24 cellular contexts compared by ENCODE assay signal in the genomic region with DNA sequence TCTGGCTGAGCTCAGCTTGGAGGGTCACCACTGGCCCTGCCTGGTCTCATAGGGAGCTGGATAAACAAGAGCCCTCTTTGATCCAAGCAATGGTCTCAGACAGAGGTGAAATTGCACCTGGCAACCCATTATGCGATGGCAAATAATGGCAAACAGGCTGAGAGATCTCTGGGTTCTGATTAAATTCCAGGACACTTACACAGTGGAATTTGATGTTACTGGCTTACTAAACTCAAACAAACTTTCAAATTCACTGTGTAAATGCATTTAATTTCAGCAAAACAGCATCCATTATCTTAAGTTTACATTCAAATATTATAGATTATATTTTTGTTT. TPM values are rescaled to one million over a fixed set of nuclear protein-coding genes. Genes with fewer than 3 reads are reported as not detected.
DNase-seq lines count a peak whose midpoint lies in the region; ATAC-seq, FAIRE-seq and TF ChIP-seq lines count a peak whose summit lies in the region.
"Had no signal": no experiment of that assay in that cellular context is flagged by ENCODE, and none has a peak within 500 bp of the region (broad histone marks: within the 10 kb centered on the region; RNA-seq: fewer than 3 reads in every experiment).

No MANE protein-coding gene starts in this region.

- H3K27ac ChIP-seq in ACC112 (ENCODE audit: low read depth, low read length), result peak overlapping the region; percentile 46
- 0 out of 2 replicates have a peak overlapping the region, but pooled peaks have one; percentile 2 for H3K27ac ChIP-seq in GM23248
- H3K27ac ChIP-seq in SJSA1, result peak overlapping the region; percentile 86
- peak overlapping the region; percentile 100 for H3K27ac ChIP-seq in keratinocyte (ENCODE audit: control insufficient read depth, insufficient read depth, low read length)
- H3K27ac ChIP-seq in vagina, result no peak overlapping the region
- H3K27ac ChIP-seq: uterus had no signal

- peaks cover 35% of the 10 kb centered on the region for H3K4me1 Mint-ChIP-seq in activated CD8-positive, alpha-beta memory T cell treated with anti-CD3 and anti-CD28 coated beads, Interleukin-2, amount 10 ng/mL, durations not matched to agents 7 days and 5 days

- H4K20me1 ChIP-seq in GM23248 (ENCODE audit: insufficient read depth), result no peaks in the 10 kb centered on the region
- H4K20me1 ChIP-seq in keratinocyte (ENCODE audit: control insufficient read depth, extremely low read depth, insufficient read depth, low read length), result no peaks in the 10 kb centered on the region

- 73 to 86% methylated on average over 1 of the region's 1 CpG for WGBS in GM23248 (ENCODE audit: low coverage in 1 of 2, low lambda C conversion rate in 2 of 2, missing lambda C conversion rate in 2 of 2), 2 experiments

- H3K9me3 ChIP-seq in GM23248 (ENCODE audit: low read depth) (no peaks in the 10 kb centered on the region), SJSA1 (replicated peaks) (no peaks in the 10 kb centered on the region), keratinocyte (ENCODE audit: control insufficient read depth, low read depth, low read length) (no peaks in the 10 kb centered on the region), vagina (no peaks in the 10 kb centered on the region)
- H3K9me3 ChIP-seq: uterus had no signal

- no peaks in the 10 kb centered on the region for H3K27me3 Mint-ChIP-seq in activated CD8-positive, alpha-beta memory T cell treated with anti-CD3 and anti-CD28 coated beads, Interleukin-2, amount 10 ng/mL, durations not matched to agents 7 days and 5 days
- H3K27me3 Mint-ChIP-seq: naive thymus-derived CD8-positive, alpha-beta T cell had no signal

- no peak for FAIRE-seq in keratinocyte (lab: Jason Lieb, UNC)
- FAIRE-seq: GM12878 had no signal

- no peaks in the 10 kb centered on the region for H3K9me1 ChIP-seq in keratinocyte (ENCODE audit: control insufficient read depth, extremely low read depth, insufficient read depth, low read length)

- TF ChIP-seq POLR2A in vagina (IDR thresholded peaks at IDR 0.05), result no peak

- DNase-seq in GM23248, result peak; percentile 29
- DNase-seq in SJSA1 (ENCODE audit: low read depth in 1 of 2, low spot score in 2 of 2), result no peak
- DNase-seq in keratinocyte (ENCODE audit: low read depth, low spot score), result no peak
- no peak for DNase-seq in left colon
- DNase-seq in vagina (ENCODE audit: extremely low spot score in 2 of 2), result no peak
- no peak for DNase-seq in activated CD8-positive, alpha-beta memory T cell treated with anti-CD3 and anti-CD28 coated beads, Interleukin-2, amount 10 ng/mL, durations not matched to agents 7 days and 5 days
- DNase-seq: activated T-cell treated with anti-CD3 and anti-CD28 coated beads, Interleukin-2, amount 50 U/mL, for 48 hours; brain microvascular endothelial cell; Calu3; foreskin melanocyte; midbrain; naive thymus-derived CD8-positive, alpha-beta T cell; NCI-H1092; NCI-H187 treated with DMSO at 0.1 percent for 48 hours; NCI-H524 treated with DMSO at 0.1 percent for 48 hours; occipital lobe; RPMI8226; stimulated activated naive CD4-positive, alpha-beta T cell treated with Interleukin-2 at 50 U/mL for 16 hours; uterus had no signal

- CTCF ChIA-PET in activated CD8-positive, alpha-beta memory T cell treated with anti-CD3 and anti-CD28 coated beads, Interleukin-2, amount 10 ng/mL, durations not matched to agents 7 days and 5 days (lab: Charles Lee), result interaction anchor here (1.1 to 3.7 kb wide), 4 partner anchors 15 to 320 kb away, joined by 3 to 8 read pairs (median 4); no protein-coding TSS in a partner anchor

- H3K4me2 ChIP-seq in GM23248 (ENCODE audit: unreplicated experiment) (peak overlapping the region; percentile 50), keratinocyte (ENCODE audit: control insufficient read depth, extremely low read depth, insufficient read depth, low read depth, low read length) (peak overlapping the region; percentile 85)

- ATAC-seq in left colon, result no peak
- no peak for ATAC-seq in activated CD8-positive, alpha-beta memory T cell treated with anti-CD3 and anti-CD28 coated beads, Interleukin-2, amount 10 ng/mL, durations not matched to agents 7 days and 5 days
- ATAC-seq in GM18502 (IDR thresholded peaks at IDR 0.05; ENCODE audit: poor library complexity, unreplicated experiment), result no peak
- ATAC-seq: GM12878 had no signal

- H3K79me2 ChIP-seq in ACC112 (ENCODE audit: control insufficient read depth, insufficient read depth, low read length, unreplicated experiment) (no peaks in the 10 kb centered on the region), GM23248 (ENCODE audit: insufficient read depth) (no peaks in the 10 kb centered on the region), keratinocyte (ENCODE audit: control insufficient read depth, insufficient read depth, low read length) (peaks cover 2% of the 10 kb centered on the region)

- H3K4me3 Mint-ChIP-seq in activated CD8-positive, alpha-beta memory T cell treated with anti-CD3 and anti-CD28 coated beads, Interleukin-2, amount 10 ng/mL, durations not matched to agents 7 days and 5 days, result no peak overlapping the region
- H3K4me3 Mint-ChIP-seq: CD14-positive monocyte; T-helper 2 cell treated with Interferon-gamma antibody and Interleukin-4, amounts not matched to agents 5 μg/mL and 100 μg/mL, for 36 hours had no signal

- TF ChIP-seq CTCF in keratinocyte (optimal IDR thresholded peaks at IDR 0.05 in 1 of 3, IDR thresholded peaks at IDR 0.05 in 1 of 3, conservative IDR thresholded peaks at IDR 0.05 in 1 of 3; ENCODE audit: extremely low read depth in 1 of 3, insufficient read depth in 2 of 3, low read length in 3 of 3) (no peak), vagina (IDR thresholded peaks at IDR 0.05) (no peak)

- no peak overlapping the region for H2AFZ ChIP-seq in ACC112 (ENCODE audit: low read length, unreplicated experiment)
- no peak overlapping the region for H2AFZ ChIP-seq in GM23248
- H2AFZ ChIP-seq in keratinocyte (ENCODE audit: control insufficient read depth, low read length), result no peak overlapping the region

- no peaks in the 10 kb centered on the region for H3K36me3 ChIP-seq in ACC112 (ENCODE audit: insufficient read depth, low read length)
- no peaks in the 10 kb centered on the region for H3K36me3 ChIP-seq in GM23248 (ENCODE audit: low read depth)
- H3K36me3 ChIP-seq in SJSA1, result no peaks in the 10 kb centered on the region
- no peaks in the 10 kb centered on the region for H3K36me3 ChIP-seq in keratinocyte (ENCODE audit: control insufficient read depth in 2 of 2, extremely low read depth in 1 of 2, insufficient read depth in 2 of 2, low read length in 2 of 2)
- no peaks in the 10 kb centered on the region for H3K36me3 ChIP-seq in vagina
- H3K36me3 ChIP-seq: brain microvascular endothelial cell, uterus had no signal

- H3K4me1 ChIP-seq in ACC112 (ENCODE audit: control insufficient read depth, insufficient read depth, low read length, unreplicated experiment) (peaks cover 88% of the 10 kb centered on the region), GM23248 (ENCODE audit: insufficient read depth) (peaks cover 83% of the 10 kb centered on the region), SJSA1 (replicated peaks) (peaks cover 59% of the 10 kb centered on the region), keratinocyte (ENCODE audit: control insufficient read depth, extremely low read depth, insufficient read depth, low read length) (peaks cover 82% of the 10 kb centered on the region), vagina (peaks cover 41% of the 10 kb centered on the region)
- H3K4me1 ChIP-seq: uterus had no signal

- H3K9me2 ChIP-seq in GM23248 (ENCODE audit: insufficient read depth), result no peaks in the 10 kb centered on the region

- H3K27ac Mint-ChIP-seq in activated CD8-positive, alpha-beta memory T cell treated with anti-CD3 and anti-CD28 coated beads, Interleukin-2, amount 10 ng/mL, durations not matched to agents 7 days and 5 days, result no peak overlapping the region
- H3K27ac Mint-ChIP-seq: CD14-positive monocyte; naive thymus-derived CD8-positive, alpha-beta T cell had no signal

- H3K36me3 Mint-ChIP-seq in activated CD8-positive, alpha-beta memory T cell treated with anti-CD3 and anti-CD28 coated beads, Interleukin-2, amount 10 ng/mL, durations not matched to agents 7 days and 5 days, result peaks cover 1% of the 10 kb centered on the region
- H3K36me3 Mint-ChIP-seq: CD14-positive monocyte; naive thymus-derived CD8-positive, alpha-beta T cell had no signal

- H3K9ac ChIP-seq in GM23248 (no peak overlapping the region), keratinocyte (ENCODE audit: control insufficient read depth, extremely low read depth, insufficient read depth, low read length) (peak overlapping the region; percentile 88)

- H3K27me3 ChIP-seq in ACC112 (ENCODE audit: insufficient read depth, low read length) (no peaks in the 10 kb centered on the region), GM23248 (replicated peaks; ENCODE audit: insufficient read depth) (no peaks in the 10 kb centered on the region), SJSA1 (replicated peaks) (no peaks in the 10 kb centered on the region), keratinocyte (ENCODE audit: control insufficient read depth, extremely low read depth, insufficient read depth, low read length) (no peaks in the 10 kb centered on the region), vagina (no peaks in the 10 kb centered on the region)
- H3K27me3 ChIP-seq: brain microvascular endothelial cell, uterus had no signal

- in situ Hi-C loops in GM23248 (cut with MboI), result no loop called here

- H3K4me3 ChIP-seq in ACC112 (ENCODE audit: low read depth, low read length) (no peak overlapping the region), GM23248 (no peak overlapping the region), SJSA1 (no peak overlapping the region), keratinocyte (ENCODE audit: control insufficient read depth in 2 of 3, extremely low read depth in 1 of 3, insufficient read depth in 2 of 3, low read depth in 1 of 3, low read length in 3 of 3) (peak overlapping the region; percentile 2 to 43 (median 16)), vagina (no peak overlapping the region)
- H3K4me3 ChIP-seq: GM12878, uterus had no signal

- intact Hi-C loops in left colon (cut with DNase I, micrococcal nuclease) (no loop called here), vagina (cut with DNase I) (no loop called here)

- no peaks in the 10 kb centered on the region for H3K9me3 Mint-ChIP-seq in activated CD8-positive, alpha-beta memory T cell treated with anti-CD3 and anti-CD28 coated beads, Interleukin-2, amount 10 ng/mL, durations not matched to agents 7 days and 5 days (ENCODE audit: low read depth)
- H3K9me3 Mint-ChIP-seq: CD14-positive monocyte; naive thymus-derived CD8-positive, alpha-beta T cell; T-helper 2 cell treated with Interferon-gamma antibody and Interleukin-4, amounts not matched to agents 5 μg/mL and 100 μg/mL, for 36 hours had no signal

- H3F3A ChIP-seq in GM23248 (ENCODE audit: insufficient read depth), result peaks cover 75% of the 10 kb centered on the region

- dilution Hi-C loops in keratinocyte (cut with MboI; ENCODE audit: extremely low pct_ligation_motif_present, low sequenced_read_pairs), result no loop called here

RNA-seq across cellular contexts. Expression of a gene that starts 19.5 kb away (rescaled TPM):
- total RNA-seq in GM23248 (2014; rRNA removed; shearing (Covaris generic)), result 1.5 and 3.2 TPM in 2 replicates
- polyA plus RNA-seq in GM23248 (2016; fragmentation: Nextera tagmentation; extraction: Ambion mirVana) (1.9 and 2.2 TPM in 2 replicates), keratinocyte (1.6 to 3.3 TPM (median 2.0 TPM) in 3 replicates)
- total RNA-seq in SJSA1 (2014; rRNA removed; shearing (Covaris generic)), result 0.89 and 8.2 TPM in 2 replicates
- 0.40 TPM for polyA plus RNA-seq in keratinocyte (2011; ENCODE audit: low read depth)
- polyA plus RNA-seq in keratinocyte (2011; cell fraction: cytosol; rRNA removed), result 1.8 and 3.0 TPM in 2 replicates
- 3.0 and 3.1 TPM in 2 replicates for polyA plus RNA-seq in keratinocyte (2011; cell fraction: nucleus; rRNA removed)
- 0.80 and 0.92 TPM in 2 replicates for polyA plus RNA-seq in keratinocyte (2012; ENCODE audit: low replicate concordance)
- polyA minus RNA-seq in keratinocyte, result 0.16 to 2.2 TPM (median 1.7 TPM) in 3 replicates
- not detected for polyA minus RNA-seq in keratinocyte (2011; cell fraction: cytosol; rRNA and poly(A)+ RNA removed)
- 1.3 and 2.7 TPM in 2 replicates for polyA minus RNA-seq in keratinocyte (2011; cell fraction: nucleus; rRNA and poly(A)+ RNA removed)
- total RNA-seq in left colon (1 to 10 TPM; 1.7 to 2.3 TPM), vagina (9.1 TPM)
- 100 to 1,000 TPM; 101 to 109 TPM for total RNA-seq in activated CD8-positive, alpha-beta memory T cell treated with anti-CD3 and anti-CD28 coated beads, Interleukin-2, amount 10 ng/mL, durations not matched to agents 7 days and 5 days

Comparison
In these comparisons a context has a peak if more than half of its experiments do, and no peak if none do; other contexts are left out.
1. H3K4me3 ChIP-seq: peak in keratinocyte (3 of 3); none in ACC112 (single experiment), GM23248 (single experiment), SJSA1 (single experiment) and vagina (0 of 2).
2. RNA of a gene that starts 19.5 kb away (total RNA-seq): 101 to 109 TPM in activated CD8-positive, alpha-beta memory T cell treated with anti-CD3 and anti-CD28 coated beads, Interleukin-2, amount 10 ng/mL, durations not matched to agents 7 days and 5 days; 9.1 TPM in vagina (single experiment), 1.5 to 3.2 TPM in GM23248, 1.7 to 2.3 TPM in left colon and 0.89 to 8.2 TPM in SJSA1; every median in the first group is over 10 times any median in the second.